1 cellular context compared by ENCODE assay signal in the genomic region with DNA sequence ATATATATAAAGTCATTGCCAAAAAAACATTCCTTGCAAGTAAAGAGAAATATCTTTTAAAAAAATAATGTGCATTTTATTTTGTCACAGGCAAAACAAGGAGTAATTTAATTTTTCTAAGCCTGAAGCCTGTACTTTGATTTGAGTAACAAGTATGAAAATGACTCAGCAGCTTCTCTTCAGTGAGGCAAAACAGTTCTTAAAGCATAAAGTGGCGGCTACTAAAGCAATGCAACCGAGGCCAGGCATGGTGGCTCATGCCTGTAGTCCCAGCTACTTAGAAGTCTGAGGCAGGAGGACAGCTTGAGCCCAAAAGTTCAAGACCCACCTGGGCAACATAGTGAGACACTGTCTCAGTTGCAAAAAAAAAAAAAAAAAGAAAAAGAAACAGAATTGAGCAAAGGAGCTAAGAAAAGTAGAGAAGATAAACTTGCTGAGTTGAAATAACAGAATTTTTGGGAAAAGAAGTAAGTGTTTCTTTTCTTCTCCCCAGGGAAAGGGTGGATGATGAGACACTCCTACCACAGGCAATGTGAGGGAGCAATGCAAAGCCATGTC.
TF ChIP-seq lines count a peak whose summit lies in the region.

No MANE protein-coding gene starts in this region.

TF ChIP-seq in K562, 482 proteins besides CTCF, POLR2A, EP300 and RAD21:
- peak; percentile 86 for TF ChIP-seq NFE2 (IDR thresholded peaks at IDR 0.05; ENCODE audit: low read depth)
- TF ChIP-seq GABPB2 (CRISPR knock-in tag; conservative IDR thresholded peaks at IDR 0.05), result no peak
- peak; percentile 83 for TF ChIP-seq ZNF316 (IDR thresholded peaks at IDR 0.05)
- TF ChIP-seq ZBTB17 (CRISPR knock-in tag; IDR thresholded peaks at IDR 0.05), result no peak
- no peak for TF ChIP-seq CEBPB (tag; IDR thresholded peaks at IDR 0.05)
- peak; percentile 43; the same call in 1 of the 2 replicates for TF ChIP-seq NFE2L1 (tag; IDR thresholded peaks at IDR 0.05; ENCODE audit: borderline replicate concordance, low read depth)
- peak; percentile 75 for TF ChIP-seq C11orf30 (IDR thresholded peaks at IDR 0.05; ENCODE audit: low read depth)
- TF ChIP-seq CHD4 (IDR thresholded peaks at IDR 0.05; ENCODE audit: insufficient read depth, insufficient replicate concordance, low read depth, low read length, poor library complexity, severe bottlenecking), result no peak
- TF ChIP-seq MAFG (tag; conservative IDR thresholded peaks at IDR 0.05), result peak; percentile 79
- TF ChIP-seq, protein P1, sequence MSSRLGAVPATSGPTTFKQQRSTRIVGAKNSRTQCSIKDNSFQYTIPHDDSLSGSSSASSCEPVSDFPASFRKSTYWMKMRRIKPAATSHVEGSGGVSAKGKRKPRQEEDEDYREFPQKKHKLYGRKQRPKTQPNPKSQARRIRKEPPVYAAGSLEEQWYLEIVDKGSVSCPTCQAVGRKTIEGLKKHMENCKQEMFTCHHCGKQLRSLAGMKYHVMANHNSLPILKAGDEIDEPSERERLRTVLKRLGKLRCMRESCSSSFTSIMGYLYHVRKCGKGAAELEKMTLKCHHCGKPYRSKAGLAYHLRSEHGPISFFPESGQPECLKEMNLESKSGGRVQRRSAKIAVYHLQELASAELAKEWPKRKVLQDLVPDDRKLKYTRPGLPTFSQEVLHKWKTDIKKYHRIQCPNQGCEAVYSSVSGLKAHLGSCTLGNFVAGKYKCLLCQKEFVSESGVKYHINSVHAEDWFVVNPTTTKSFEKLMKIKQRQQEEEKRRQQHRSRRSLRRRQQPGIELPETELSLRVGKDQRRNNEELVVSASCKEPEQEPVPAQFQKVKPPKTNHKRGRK (tag; IDR thresholded peaks at IDR 0.05), result 0 out of 2 replicates have a peak, but pooled peaks have one; percentile 40
- peak; percentile 61; the same call in 1 of the 2 replicates for TF ChIP-seq MAFK (IDR thresholded peaks at IDR 0.05; ENCODE audit: low read length)
- no peak for TF ChIP-seq ZNF197 (CRISPR knock-in tag; IDR thresholded peaks at IDR 0.05; ENCODE audit: low read depth)
- TF ChIP-seq MAFF (IDR thresholded peaks at IDR 0.05; ENCODE audit: low read length), result peak; percentile 65
- TF ChIP-seq DACH1 (IDR thresholded peaks at IDR 0.05; ENCODE audit: partially characterized antibody), result no peak
- TF ChIP-seq ZSCAN29 (IDR thresholded peaks at IDR 0.05), result no peak
- TF ChIP-seq SMARCA4 (IDR thresholded peaks at IDR 0.05), result 0 out of 2 replicates have a peak, but pooled peaks have one; percentile 19
- TF ChIP-seq ILK (tag; IDR thresholded peaks at IDR 0.05; ENCODE audit: borderline replicate concordance, low read depth), result no peak
- no peak for TF ChIP-seq SMARCC2 (IDR thresholded peaks at IDR 0.05; ENCODE audit: low read depth)
- TF ChIP-seq TARDBP (IDR thresholded peaks at IDR 0.05), result no peak
- no peak for TF ChIP-seq CCNT2 (IDR thresholded peaks at IDR 0.05; ENCODE audit: borderline replicate concordance, extremely low read depth, insufficient read length, low read depth, low read length)
